Comparison of ENCODE assay signal across 26 cellular contexts in genomic region chr10:100837300-100837699, GRCh38.
"Had no signal": no experiment of that assay in that cellular context is flagged by ENCODE, and none has a peak within 500 bp of the region (broad histone marks: within the 10 kb centered on the region; RNA-seq: fewer than 3 reads in every experiment).

No MANE protein-coding gene starts in this region.

- DNase-seq: activated CD4-positive, alpha-beta memory T cell treated with anti-CD3 and anti-CD28 coated beads for 36 hours; activated CD4-positive, alpha-beta T cell treated with anti-CD3 and anti-CD28 coated beads for 36 hours; activated CD4-positive, alpha-beta T cell treated with anti-CD3 and anti-CD28 coated beads, Interleukin-2, amount 10 ng/mL, durations not matched to agents 24 days and 14 days; activated CD4-positive, CD25-positive, alpha-beta regulatory T cell; activated CD4-positive, CD25-positive, alpha-beta regulatory T cell treated with anti-CD3 and anti-CD28 coated beads, Interleukin-2, amount 50 U/mL, for 72 hours; activated CD8-positive, alpha-beta memory T cell treated with anti-CD3 and anti-CD28 coated beads, Interleukin-2, amount 10 ng/mL, durations not matched to agents 7 days and 5 days; activated CD8-positive, alpha-beta memory T cell treated with anti-CD3 and anti-CD28 coated beads, Interleukin-2, amount 50 U/mL, for 4 hours; activated CD8-positive, alpha-beta T cell treated with anti-CD3 and anti-CD28 coated beads, Interleukin-2, amount 10 ng/mL, durations not matched to agents 7 days and 5 days; activated effector memory CD4-positive, alpha-beta T cell treated with anti-CD3 and anti-CD28 coated beads, Interleukin-2, amount 50 U/mL, for 16 hours; activated naive CD4-positive, alpha-beta T cell treated with anti-CD3 and anti-CD28 coated beads, Interleukin-2, amount 10 ng/mL, durations not matched to agents 7 days and 5 days; activated naive CD8-positive, alpha-beta T cell treated with anti-CD3 and anti-CD28 coated beads, Interleukin-2, amount 10 ng/mL, durations not matched to agents 7 days and 5 days; activated T-cell treated with anti-CD3 and anti-CD28 coated beads, Interleukin-2, amount 50 U/mL, for 1 hour; activated T-cell treated with anti-CD3 and anti-CD28 coated beads, Interleukin-2, amount 50 U/mL, for 48 hours; amniotic stem cell; anterior cingulate cortex; brain microvascular endothelial cell; cortex of kidney; dermis blood vessel endothelial cell; effector CD4-positive, alpha-beta T cell; effector memory CD8-positive, alpha-beta T cell; esophagus squamous epithelium; foreskin melanocyte; heart right ventricle; T-helper 2 cell had no signal

- H3K9me3 ChIP-seq: esophagus squamous epithelium had no signal

- ATAC-seq: activated CD4-positive, alpha-beta T cell treated with anti-CD3 and anti-CD28 coated beads for 36 hours; activated CD8-positive, alpha-beta memory T cell treated with anti-CD3 and anti-CD28 coated beads, Interleukin-2, amount 10 ng/mL, durations not matched to agents 7 days and 5 days; activated CD8-positive, alpha-beta T cell treated with anti-CD3 and anti-CD28 coated beads, Interleukin-2, amount 10 ng/mL, durations not matched to agents 7 days and 5 days; activated naive CD4-positive, alpha-beta T cell treated with anti-CD3 and anti-CD28 coated beads, Interleukin-2, amount 50 U/mL, for 72 hours; effector memory CD8-positive, alpha-beta T cell; gastroesophageal sphincter; heart right ventricle had no signal

- H3K27ac ChIP-seq: brain microvascular endothelial cell, esophagus squamous epithelium, gastroesophageal sphincter, heart right ventricle had no signal

- H3K36me3 ChIP-seq: brain microvascular endothelial cell, esophagus squamous epithelium, gastroesophageal sphincter, heart right ventricle had no signal

- H3K4me3 ChIP-seq: esophagus squamous epithelium, gastroesophageal sphincter, heart right ventricle had no signal

- H3K4me1 ChIP-seq: esophagus squamous epithelium, gastroesophageal sphincter, heart right ventricle had no signal
